ENCODE assay signal across 8 cellular contexts in the genomic region with DNA sequence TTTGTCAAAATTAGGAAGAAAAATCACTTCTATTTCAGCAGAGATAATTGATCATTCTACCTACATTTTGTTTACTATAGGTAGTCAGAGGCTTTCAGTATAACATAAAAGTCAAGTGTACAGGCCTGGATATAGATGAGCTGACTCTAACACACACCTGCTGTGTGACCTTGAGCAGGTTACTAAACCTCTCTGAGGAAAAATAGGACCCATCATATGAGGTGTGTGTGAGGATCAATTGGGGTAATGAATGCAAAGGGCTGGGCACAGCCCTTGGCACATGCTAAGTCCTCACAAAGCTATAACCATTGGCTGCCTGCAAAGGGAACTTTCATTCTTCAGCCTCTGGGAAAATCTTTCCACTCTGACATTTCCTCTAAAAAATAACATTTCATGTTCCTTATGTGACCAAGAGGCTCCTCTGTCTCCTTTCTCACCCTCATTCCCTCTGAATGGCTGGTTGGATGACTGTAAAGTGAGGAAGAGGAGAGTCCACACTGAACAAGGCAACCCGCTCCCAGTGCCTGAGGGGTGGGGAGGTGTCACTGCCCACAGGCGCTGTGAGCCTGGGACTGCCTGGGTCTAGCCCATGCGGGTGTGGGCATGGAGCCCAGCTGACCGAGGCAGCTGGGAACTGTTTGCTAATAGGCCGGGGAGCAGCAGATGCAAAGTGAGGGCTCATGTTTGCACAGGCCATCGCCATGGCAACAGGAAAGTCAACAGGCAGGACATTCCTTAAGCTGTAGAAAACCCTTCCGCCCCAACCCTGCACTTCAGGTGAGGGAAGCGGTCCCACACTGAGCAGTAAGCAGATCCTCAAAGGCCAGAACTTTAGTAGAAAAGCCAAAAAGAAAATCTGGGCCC. TPM values are rescaled to one million over a fixed set of nuclear protein-coding genes. Genes with fewer than 3 reads are reported as not detected.
DNase-seq lines count a peak whose midpoint lies in the region; ATAC-seq and TF ChIP-seq lines count a peak whose summit lies in the region.

No MANE protein-coding gene starts in this region.

- no peaks in the 10 kb centered on the region for H3K79me2 ChIP-seq in neural progenitor cell (ENCODE audit: low read depth)

- no peaks in the 10 kb centered on the region for H3K27me3 ChIP-seq in neural progenitor cell

- H3K4me1 Mint-ChIP-seq in neural progenitor cell = peaks cover 62% of the 10 kb centered on the region
- H3K4me1 Mint-ChIP-seq in activated CD4-positive, alpha-beta T cell treated with anti-CD3 and anti-CD28 coated beads for 36 hours = no peaks in the 10 kb centered on the region

- intact Hi-C loops in activated CD4-positive, alpha-beta T cell treated with anti-CD3 and anti-CD28 coated beads for 36 hours (cut with DNase I, micrococcal nuclease) = no loop called here

- H3K36me3 Mint-ChIP-seq in neural progenitor cell = peaks cover 2% of the 10 kb centered on the region
- peaks cover 3% of the 10 kb centered on the region for H3K36me3 Mint-ChIP-seq in activated CD4-positive, alpha-beta T cell treated with anti-CD3 and anti-CD28 coated beads for 36 hours (ENCODE audit: low read depth)

- CTCF ChIA-PET in activated CD4-positive, alpha-beta T cell treated with anti-CD3 and anti-CD28 coated beads for 36 hours (lab: Charles Lee) = interaction anchor here (0.6 to 1.8 kb wide), 3 partner anchors 37 to 134 kb away, joined by 3 to 4 read pairs (median 3); partner anchors contain the start of gene MYOF
- CTCF ChIA-PET in GM10248 (lab: Yijun Ruan, JAX) = interaction anchor here (1.0 to 2.8 kb wide), 6 partner anchors 12 to 78 kb away, joined by 3 to 11 read pairs (median 4); partner anchors contain the start of gene MYOF

- POLR2A ChIA-PET in activated CD4-positive, alpha-beta T cell treated with anti-CD3 and anti-CD28 coated beads for 36 hours (lab: Charles Lee) = no interaction called here
- POLR2A ChIA-PET in GM10248 (lab: Yijun Ruan, JAX) = no interaction called here

- peaks cover 14% of the 10 kb centered on the region for H3K27me3 Mint-ChIP-seq in neural progenitor cell (ENCODE audit: insufficient read depth, low read depth)
- no peaks in the 10 kb centered on the region for H3K27me3 Mint-ChIP-seq in activated CD4-positive, alpha-beta T cell treated with anti-CD3 and anti-CD28 coated beads for 36 hours

- H3F3A ChIP-seq in neural progenitor cell (ENCODE audit: low read depth) = peaks cover 19% of the 10 kb centered on the region

- TF ChIP-seq CTCF in AG09319 (IDR thresholded peaks at IDR 0.05; ENCODE audit: low read depth, low read length) (no peak), fibroblast of villous mesenchyme (IDR thresholded peaks at IDR 0.05; ENCODE audit: insufficient read depth, low read depth, low read length) (no peak), neural progenitor cell (IDR thresholded peaks at IDR 0.05) (no peak), GM10248 (IDR thresholded peaks at IDR 0.05; ENCODE audit: control extremely low read depth, extremely low read depth, low read depth, missing control alignments) (no peak)

- peak overlapping the region; percentile 27 for H2AFZ ChIP-seq in neural progenitor cell (replicated peaks)

- no peaks in the 10 kb centered on the region for H3K36me3 ChIP-seq in neural progenitor cell

- peak overlapping the region; percentile 64 for H3K4me2 ChIP-seq in neural progenitor cell

- H3K9ac ChIP-seq in neural progenitor cell = no peak overlapping the region

- H3K4me3 ChIP-seq in fibroblast of villous mesenchyme (ENCODE audit: low read depth, low read length) (no peak overlapping the region), neural progenitor cell (no peak overlapping the region)

- peak overlapping the region; percentile 100 for H3K27ac Mint-ChIP-seq in neural progenitor cell
- no peak overlapping the region for H3K27ac Mint-ChIP-seq in activated CD4-positive, alpha-beta T cell treated with anti-CD3 and anti-CD28 coated beads for 36 hours

- H3K9me3 ChIP-seq in neural progenitor cell (ENCODE audit: low read depth) = no peaks in the 10 kb centered on the region

- H3K4me3 Mint-ChIP-seq in neural progenitor cell = peak overlapping the region; percentile 59
- no peak overlapping the region for H3K4me3 Mint-ChIP-seq in activated CD4-positive, alpha-beta T cell treated with anti-CD3 and anti-CD28 coated beads for 36 hours

- no peaks in the 10 kb centered on the region for H3K9me3 Mint-ChIP-seq in neural progenitor cell
- no peaks in the 10 kb centered on the region for H3K9me3 Mint-ChIP-seq in activated CD4-positive, alpha-beta T cell treated with anti-CD3 and anti-CD28 coated beads for 36 hours (ENCODE audit: low read depth)

- no peak for ATAC-seq in GM21447 (IDR thresholded peaks at IDR 0.05; ENCODE audit: unreplicated experiment)
- no peak for ATAC-seq in activated CD4-positive, alpha-beta T cell treated with anti-CD3 and anti-CD28 coated beads for 36 hours

- H3K4me1 ChIP-seq in neural progenitor cell = peaks cover 16% of the 10 kb centered on the region

- DNase-seq in AG09319 (ENCODE audit: extremely low read depth, low read depth) (peak; percentile 98), NCI-H1048 (lab: John Stamatoyannopoulos, UW) (peak; percentile 18), SW480 (ENCODE audit: low spot score) (peak; percentile 92), fibroblast of villous mesenchyme (ENCODE audit: low read depth) (peak; percentile 98), neural progenitor cell (ENCODE audit: low spot score) (peak; percentile 97), GM10248 (ENCODE audit: extremely low spot score) (no peak)
- DNase-seq in activated CD4-positive, alpha-beta T cell treated with anti-CD3 and anti-CD28 coated beads for 36 hours = no peak

- no peak overlapping the region for H3K27ac ChIP-seq in neural progenitor cell

- no peaks in the 10 kb centered on the region for H4K20me1 ChIP-seq in neural progenitor cell (ENCODE audit: low read depth)

RNA-seq across cellular contexts. Expression of gene MYOF, which starts 36.8 kb away (rescaled TPM):
- total RNA-seq in fibroblast of villous mesenchyme (263 and 323 TPM in 2 replicates), neural progenitor cell (ENCODE audit: low replicate concordance) (1.2 and 1.6 TPM in 2 replicates)
- 10 to 100 TPM; 37.8 to 40.0 TPM for total RNA-seq in activated CD4-positive, alpha-beta T cell treated with anti-CD3 and anti-CD28 coated beads for 36 hours

RNA-seq across cellular contexts. Expression of gene CEP55, which starts 51.1 kb away (rescaled TPM):
- 20.0 and 35.0 TPM in 2 replicates for total RNA-seq in fibroblast of villous mesenchyme
- 36.8 and 57.7 TPM in 2 replicates for total RNA-seq in neural progenitor cell (ENCODE audit: low replicate concordance)
- 10 to 100 TPM; 67.8 to 76.0 TPM for total RNA-seq in activated CD4-positive, alpha-beta T cell treated with anti-CD3 and anti-CD28 coated beads for 36 hours

Comparison
In these comparisons a context has a peak if more than half of its experiments do, and no peak if none do; other contexts are left out.
1. DNase-seq: peak in AG09319 (single experiment), NCI-H1048 (single experiment), SW480 (single experiment), fibroblast of villous mesenchyme (single experiment) and neural progenitor cell (single experiment); none in activated CD4-positive, alpha-beta T cell treated with anti-CD3 and anti-CD28 coated beads for 36 hours (single experiment) and GM10248 (single experiment).
2. RNA of gene MYOF, which starts 36.8 kb away (total RNA-seq): 263 to 323 TPM in fibroblast of villous mesenchyme and 37.8 to 40.0 TPM in activated CD4-positive, alpha-beta T cell treated with anti-CD3 and anti-CD28 coated beads for 36 hours; 1.2 to 1.6 TPM in neural progenitor cell; every median in the first group is over 10 times any median in the second.